Comparison of ENCODE assay signal across 1 cellular context in genomic region chr4:184807797-184808718, GRCh38.
TF ChIP-seq lines count a peak whose summit lies in the region.

No MANE protein-coding gene starts in this region.

TF ChIP-seq in HepG2, 621 proteins besides CTCF, POLR2A, EP300 and RAD21 (continued from another document and continues in another):
- TF ChIP-seq ZNF318 (CRISPR knock-in tag; IDR thresholded peaks at IDR 0.05) (no peak), DMAP1 (CRISPR knock-in tag; IDR thresholded peaks at IDR 0.05) (no peak), ZNF605 (CRISPR knock-in tag; IDR thresholded peaks at IDR 0.05) (peak; percentile 65; the same call in 1 of the 2 replicates), ZNF83 (CRISPR knock-in tag; IDR thresholded peaks at IDR 0.05; ENCODE audit: borderline replicate concordance) (no peak), GATAD2A (CRISPR knock-in tag; IDR thresholded peaks at IDR 0.05) (peak; percentile 91), ZNF136 (CRISPR knock-in tag; IDR thresholded peaks at IDR 0.05; ENCODE audit: low read depth) (no peak), ZNF543 (CRISPR knock-in tag; IDR thresholded peaks at IDR 0.05) (no peak), TP53 (CRISPR knock-in tag; conservative IDR thresholded peaks at IDR 0.05) (no peak), ZNF296 (CRISPR knock-in tag; conservative IDR thresholded peaks at IDR 0.05) (no peak), TBP (CRISPR knock-in tag; IDR thresholded peaks at IDR 0.05) (no peak), ZNF615 (CRISPR knock-in tag; IDR thresholded peaks at IDR 0.05; ENCODE audit: borderline replicate concordance) (no peak), KMT2B (CRISPR knock-in tag; IDR thresholded peaks at IDR 0.05) (no peak), PRMT3 (CRISPR knock-in tag; IDR thresholded peaks at IDR 0.05; ENCODE audit: borderline replicate concordance, low read depth) (no peak), ATF2 (CRISPR knock-in tag; IDR thresholded peaks at IDR 0.05) (peak; percentile 37; the same call in 1 of the 2 replicates), ZNF280B (CRISPR knock-in tag; IDR thresholded peaks at IDR 0.05; ENCODE audit: borderline replicate concordance) (no peak), ZNF446 (CRISPR knock-in tag; IDR thresholded peaks at IDR 0.05) (no peak), DNMT3B (CRISPR knock-in tag; conservative IDR thresholded peaks at IDR 0.05) (0 out of 2 replicates have a peak, but pooled peaks have one; percentile 36), ZMYM2 (CRISPR knock-in tag; IDR thresholded peaks at IDR 0.05) (no peak), RFX5 (IDR thresholded peaks at IDR 0.05; ENCODE audit: low read depth, low read length) (no peak), FOXO4 (CRISPR knock-in tag; conservative IDR thresholded peaks at IDR 0.05) (no peak), JUND (CRISPR knock-in tag; IDR thresholded peaks at IDR 0.05) (no peak), FOXO1 (CRISPR knock-in tag; IDR thresholded peaks at IDR 0.05) (0 out of 2 replicates have a peak, but pooled peaks have one; percentile 39), NR2C2 (CRISPR knock-in tag; IDR thresholded peaks at IDR 0.05; ENCODE audit: borderline replicate concordance) (peak; percentile 85), ETS1 (CRISPR knock-in tag; IDR thresholded peaks at IDR 0.05) (no peak), TAF1 (CRISPR knock-in tag; IDR thresholded peaks at IDR 0.05) (no peak), ZNF34 (CRISPR knock-in tag; IDR thresholded peaks at IDR 0.05; ENCODE audit: borderline replicate concordance) (no peak), ZNF740 (CRISPR knock-in tag; IDR thresholded peaks at IDR 0.05) (no peak), SNAPC5 (CRISPR knock-in tag; IDR thresholded peaks at IDR 0.05; ENCODE audit: borderline replicate concordance) (no peak), SP4 (CRISPR knock-in tag; IDR thresholded peaks at IDR 0.05) (no peak), TFE3 (CRISPR knock-in tag; IDR thresholded peaks at IDR 0.05) (0 out of 2 replicates have a peak, but pooled peaks have one; percentile 42), HMGA1 (CRISPR knock-in tag; conservative IDR thresholded peaks at IDR 0.05) (no peak), ZKSCAN5 (CRISPR knock-in tag; IDR thresholded peaks at IDR 0.05) (no peak), ZNF431 (CRISPR knock-in tag; IDR thresholded peaks at IDR 0.05; ENCODE audit: borderline replicate concordance, low read depth) (no peak), ZNF460 (CRISPR knock-in tag; IDR thresholded peaks at IDR 0.05; ENCODE audit: borderline replicate concordance) (no peak), ZNF780A (CRISPR knock-in tag; IDR thresholded peaks at IDR 0.05) (no peak), FOXK1 (CRISPR knock-in tag; IDR thresholded peaks at IDR 0.05; ENCODE audit: borderline replicate concordance, low read depth) (peak; percentile 70; the same call in 1 of the 2 replicates), MED1 (CRISPR knock-in tag; IDR thresholded peaks at IDR 0.05) (peak; percentile 60), HIC2 (CRISPR knock-in tag; IDR thresholded peaks at IDR 0.05; ENCODE audit: low read depth) (no peak), ZNF597 (CRISPR knock-in tag; IDR thresholded peaks at IDR 0.05) (no peak), U2AF1 (optimal IDR thresholded peaks at IDR 0.05; ENCODE audit: low read depth, low read length) (no peak), ZNF552 (CRISPR knock-in tag; IDR thresholded peaks at IDR 0.05; ENCODE audit: borderline replicate concordance) (no peak), NCOA2 (CRISPR knock-in tag; IDR thresholded peaks at IDR 0.05) (peak; percentile 80), ZFP37 (CRISPR knock-in tag; IDR thresholded peaks at IDR 0.05; ENCODE audit: borderline replicate concordance) (no peak), RXRA (CRISPR knock-in tag; IDR thresholded peaks at IDR 0.05) (peak; percentile 20; the same call in 1 of the 2 replicates), ZBTB3 (CRISPR knock-in tag; IDR thresholded peaks at IDR 0.05; ENCODE audit: borderline replicate concordance, low read depth) (no peak), NCOA5 (CRISPR knock-in tag; IDR thresholded peaks at IDR 0.05) (no peak), ISL2 (CRISPR knock-in tag; IDR thresholded peaks at IDR 0.05) (peak; percentile 36; the same call in 1 of the 2 replicates), FOXP1 (IDR thresholded peaks at IDR 0.05) (no peak), FOXP1 (CRISPR knock-in tag; IDR thresholded peaks at IDR 0.05) (peak; percentile 76), ZNF124 (CRISPR knock-in tag; IDR thresholded peaks at IDR 0.05) (no peak)
